ENCODE assay signal across 34 cellular contexts in genomic region chr1:18852501-18852900, GRCh38. TPM values are rescaled to one million over a fixed set of nuclear protein-coding genes. Genes with fewer than 3 reads are reported as not detected.
"Had no signal": no experiment of that assay in that cellular context is flagged by ENCODE, and none has a peak within 500 bp of the region (broad histone marks: within the 10 kb centered on the region; RNA-seq: fewer than 3 reads in every experiment).

No MANE protein-coding gene starts in this region.

- H3K9me3 ChIP-seq: adrenal gland had no signal

- H3K27me3 ChIP-seq: adrenal gland had no signal

- H3K27ac ChIP-seq: adrenal gland, PC-9, VCaP had no signal

- ATAC-seq: activated naive CD4-positive, alpha-beta T cell treated with anti-CD3 and anti-CD28 coated beads, Interleukin-2, amount 50 U/mL, for 72 hours; activated T-cell treated with anti-CD3 and anti-CD28 coated beads, Interleukin-2, amount 50 U/mL, for 4 hours had no signal

- H3K4me3 ChIP-seq: adrenal gland, PC-9 had no signal

- DNase-seq: activated B cell treated with CpG ODN at 0.5 μM for 24 hours; activated CD4-positive, alpha-beta memory T cell treated with anti-CD3 and anti-CD28 coated beads for 36 hours; activated CD4-positive, alpha-beta T cell treated with anti-CD3 and anti-CD28 coated beads for 4 hours; activated CD4-positive, alpha-beta T cell treated with anti-CD3 and anti-CD28 coated beads, Interleukin-2, amount 50 U/mL, for 1 hour; activated CD4-positive, CD25-positive, alpha-beta regulatory T cell treated with anti-CD3 and anti-CD28 coated beads, Interleukin-2, amount 50 U/mL, for 72 hours; activated CD8-positive, alpha-beta memory T cell treated with anti-CD3 and anti-CD28 coated beads, Interleukin-2, amount 50 U/mL, for 4 hours; activated gamma-delta T cell treated with Interleukin-2 at 50 U/mL for 16 hours; activated naive CD4-positive, alpha-beta T cell treated with anti-CD3 and anti-CD28 coated beads for 36 hours; activated T-cell treated with anti-CD3 and anti-CD28 coated beads for 4 hours; activated T-cell treated with anti-CD3 and anti-CD28 coated beads, Interleukin-2, amount 50 U/mL, for 4 hours; adrenal gland; caudate nucleus; cerebellar nuclear complex; NCI-H1105; NCI-H1417 treated with DMSO at 0.1 percent for 48 hours; NCI-H187 treated with DMSO at 0.1 percent for 48 hours; NCI-H2081; NCI-H345; NCI-H510A; NCI-H526; NCI-H748 treated with DMSO at 0.1 percent for 48 hours; NK-92 treated with Interleukin-12 subunit alpha and Interleukin-12 subunit beta, amount 100 ng/mL, for 24 hours; PC-9; Right ventricle myocardium superior; SW 1271; T-helper 1 cell; T-helper 2 cell; T-helper 9 cell had no signal

- H3K36me3 ChIP-seq: adrenal gland had no signal

RNA-seq across cellular contexts. Expression of gene TAS1R2, which starts 7.0 kb away (rescaled TPM):
- total RNA-seq: activated B cell treated with CpG ODN at 0.5 μM for 24 hours; activated CD4-positive, alpha-beta memory T cell treated with anti-CD3 and anti-CD28 coated beads for 36 hours; activated naive CD4-positive, alpha-beta T cell treated with anti-CD3 and anti-CD28 coated beads for 36 hours; activated naive CD4-positive, alpha-beta T cell treated with anti-CD3 and anti-CD28 coated beads, Interleukin-2, amount 50 U/mL, for 72 hours; activated T-cell treated with anti-CD3 and anti-CD28 coated beads, Interleukin-2, amount 50 U/mL, for 4 hours; activated T-helper 1 cell treated with anti-CD3 and anti-CD28 coated beads, Interleukin-12 subunit alpha, Interleukin-12 subunit beta, Interleukin-2, Interleukin-4 antibody, amounts not matched to agents 30 ng/mL and 10 ng/mL and 1 ng/mL, durations not matched to agents 14 hours and 24 hours and 36 hours; adrenal gland; bronchial epithelial cell; MCF 10A; OCI-LY7; PC-9; Right ventricle myocardium superior had no signal
